In genomic region chr2:25606892-25607291, GRCh38 we compare ENCODE assay signal across 8 cellular contexts.
DNase-seq lines count a peak whose midpoint lies in the region; ATAC-seq, FAIRE-seq and TF ChIP-seq lines count a peak whose summit lies in the region.

No MANE protein-coding gene starts in this region.

- H3K27ac Mint-ChIP-seq in astrocyte (ENCODE audit: unreplicated experiment): no peak overlapping the region

- H3K9ac ChIP-seq in astrocyte (ENCODE audit: low read length): no peak overlapping the region

- H3K27me3 Mint-ChIP-seq in astrocyte (ENCODE audit: low read depth, unreplicated experiment): no peaks in the 10 kb centered on the region

- no peaks in the 10 kb centered on the region for H3K9me3 Mint-ChIP-seq in astrocyte (ENCODE audit: unreplicated experiment)

- no peaks in the 10 kb centered on the region for H3K27me3 ChIP-seq in astrocyte (ENCODE audit: insufficient read depth, low read length)

- no peak for ATAC-seq in GM19351 (IDR thresholded peaks at IDR 0.05; ENCODE audit: unreplicated experiment)

- H3K9me3 ChIP-seq in astrocyte (ENCODE audit: insufficient read depth, low read depth, low read length): no peaks in the 10 kb centered on the region

- H3K79me2 ChIP-seq in astrocyte (ENCODE audit: insufficient read depth, low read length): no peaks in the 10 kb centered on the region

- H3K4me2 ChIP-seq in astrocyte (ENCODE audit: low read length): no peak overlapping the region

- no peak overlapping the region for H3K4me3 Mint-ChIP-seq in astrocyte (ENCODE audit: unreplicated experiment)

- no peaks in the 10 kb centered on the region for H3K36me3 ChIP-seq in astrocyte (ENCODE audit: insufficient read depth, low read length)

- peaks cover 2% of the 10 kb centered on the region for H3K4me1 Mint-ChIP-seq in astrocyte (ENCODE audit: low read depth, unreplicated experiment)

- TF ChIP-seq CTCF in astrocyte (IDR thresholded peaks at IDR 0.05; ENCODE audit: insufficient read depth, low read depth, low read length): peak; percentile 50

- H2AFZ ChIP-seq in astrocyte (ENCODE audit: low read depth, low read length): no peak overlapping the region

- no peaks in the 10 kb centered on the region for H3K4me1 ChIP-seq in astrocyte (ENCODE audit: insufficient read depth, low read length)

- H3K4me3 ChIP-seq in astrocyte (ENCODE audit: insufficient read depth, low read depth, low read length): no peak overlapping the region

- no peaks in the 10 kb centered on the region for H3K36me3 Mint-ChIP-seq in astrocyte (ENCODE audit: low read depth, unreplicated experiment)

- DNase-seq in NCI-H345 (lab: John Stamatoyannopoulos, UW): peak; percentile 38
- no peak for DNase-seq in NCI-H345 treated with DMSO at 0.1 percent for 48 hours (lab: John Stamatoyannopoulos, UW; ENCODE audit: unreplicated experiment)
- peak; percentile 51 for DNase-seq in M059J (ENCODE audit: low read depth)
- DNase-seq in astrocyte (ENCODE audit: low read depth): peak; percentile 13
- peak; percentile 46 for DNase-seq in left kidney (ENCODE audit: low read depth, low spot score)
- no peak for DNase-seq in OCI-M2 (lab: John Stamatoyannopoulos, UW; ENCODE audit: unreplicated experiment)
- DNase-seq in mucosa of gallbladder (ENCODE audit: low spot score): no peak

- no peak overlapping the region for H3K27ac ChIP-seq in astrocyte (ENCODE audit: low read depth, low read length)

- no peaks in the 10 kb centered on the region for H4K20me1 ChIP-seq in astrocyte (ENCODE audit: insufficient read depth, low read length)

- FAIRE-seq in astrocyte (lab: Jason Lieb, UNC): no peak

Comparison
In these comparisons a context has a peak if more than half of its experiments do, and no peak if none do; other contexts are left out.
1. DNase-seq: peak in NCI-H345 (single experiment), M059J (single experiment), astrocyte (single experiment) and left kidney (single experiment); none in NCI-H345 treated with DMSO at 0.1 percent for 48 hours (single experiment), OCI-M2 (single experiment) and mucosa of gallbladder (single experiment).